ENCODE assay signal across 28 cellular contexts in the genomic region with DNA sequence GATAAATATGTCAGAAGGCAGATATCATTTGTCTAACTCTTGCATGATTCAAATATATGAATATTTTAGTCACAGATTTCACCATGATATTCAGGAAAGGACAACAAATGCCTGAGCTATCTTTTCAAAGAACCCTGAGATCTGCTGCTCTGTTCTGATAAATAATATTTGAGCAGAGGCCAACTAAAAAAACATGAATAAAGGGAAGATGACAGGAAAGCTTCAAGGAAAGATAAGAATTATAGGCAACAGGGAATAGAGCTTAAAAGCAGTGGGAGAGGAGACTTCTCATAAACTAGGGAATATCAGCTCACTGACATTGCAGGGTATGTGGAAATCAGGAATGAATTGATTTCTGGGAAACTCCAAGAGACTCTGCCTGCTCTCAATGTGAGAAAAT.
"Had no signal": no experiment of that assay in that cellular context is flagged by ENCODE, and none has a peak within 500 bp of the region (broad histone marks: within the 10 kb centered on the region; RNA-seq: fewer than 3 reads in every experiment).

No MANE protein-coding gene starts in this region.

- ATAC-seq: activated CD8-positive, alpha-beta memory T cell treated with anti-CD3 and anti-CD28 coated beads, Interleukin-2, amount 10 ng/mL, durations not matched to agents 7 days and 5 days; body of pancreas; K562; Panc1; Right ventricle myocardium inferior; T-cell; WTC11 had no signal

- H3K4me3 ChIP-seq: ascending aorta, body of pancreas, K562, SK-N-MC had no signal

- H3K36me3 ChIP-seq: ascending aorta had no signal

- H3K27me3 ChIP-seq: ascending aorta, body of pancreas had no signal

- H3K9me3 ChIP-seq: ascending aorta, body of pancreas had no signal

- H3K27ac ChIP-seq: ascending aorta, body of pancreas, SK-N-MC had no signal

- DNase-seq: activated CD4-positive, alpha-beta T cell treated with anti-CD3 and anti-CD28 coated beads for 1 hour; activated CD4-positive, alpha-beta T cell treated with anti-CD3 and anti-CD28 coated beads, Interleukin-2, amount 10 ng/mL, durations not matched to agents 24 days and 14 days; activated CD4-positive, alpha-beta T cell treated with anti-CD3 and anti-CD28 coated beads, Interleukin-2, amount 50 U/mL, for 48 hours; activated CD8-positive, alpha-beta memory T cell treated with anti-CD3 and anti-CD28 coated beads, Interleukin-2, amount 10 ng/mL, durations not matched to agents 7 days and 5 days; activated effector memory CD4-positive, alpha-beta T cell treated with Interleukin-2 at 50 U/mL for 16 hours; activated naive CD4-positive, alpha-beta T cell; activated T-cell treated with anti-CD3 and anti-CD28 coated beads, Interleukin-2, amount 50 U/mL, for 24 hours; amniotic stem cell; body of pancreas; central memory CD4-positive, alpha-beta T cell; Karpas-422; MM.1S; NCI-H1105; NCI-H1436; NCI-H1694 treated with DMSO at 0.1 percent for 48 hours; NCI-H2081; NCI-H446 treated with DMSO at 0.1 percent for 48 hours; NCI-H524 treated with DMSO at 0.1 percent for 48 hours; NCI-H774; RPMI8226; T-cell; T-helper 2 cell had no signal

- H3K4me1 ChIP-seq: ascending aorta, body of pancreas had no signal
